8 cellular contexts compared by ENCODE assay signal in the genomic region with DNA sequence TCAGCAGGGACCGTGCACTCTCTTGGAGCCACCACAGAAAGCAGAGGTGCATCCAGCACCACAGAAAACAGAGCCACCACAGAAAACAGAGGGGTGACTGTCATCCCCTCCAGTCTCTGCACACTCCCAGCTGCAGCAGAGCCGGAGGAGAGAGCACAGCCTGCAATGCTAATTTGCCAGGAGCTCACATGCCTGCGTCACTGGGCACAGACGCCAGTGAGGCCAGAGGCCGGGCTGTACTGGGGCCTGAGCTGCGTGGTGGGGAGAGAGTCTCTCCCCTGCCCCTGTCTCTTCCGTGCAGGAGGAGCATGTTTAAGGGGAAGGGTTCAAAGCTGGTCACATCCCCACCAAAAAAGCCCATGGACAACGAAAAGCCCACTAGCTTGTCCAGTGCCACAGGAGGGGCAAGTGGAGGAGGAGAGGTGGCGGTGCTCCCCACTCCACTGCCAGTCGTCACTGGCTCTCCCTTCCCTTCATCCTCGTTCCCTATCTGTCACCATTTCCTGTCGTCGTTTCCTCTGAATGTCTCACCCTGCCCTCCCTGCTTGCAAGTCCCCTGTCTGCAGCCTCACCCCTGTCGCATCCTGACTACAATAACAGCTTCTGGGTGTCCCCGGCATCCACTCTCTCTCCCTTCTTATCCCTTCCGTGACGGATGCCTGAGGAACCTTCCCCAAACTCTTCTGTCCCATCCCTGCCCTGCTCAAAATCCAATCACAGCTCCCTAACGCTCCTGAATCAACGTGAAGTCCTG.
DNase-seq lines count a peak whose midpoint lies in the region; ATAC-seq and TF ChIP-seq lines count a peak whose summit lies in the region.
"Not testable (repeated sequence)": the region's sequence is repeated elsewhere in the genome, so short reads cannot be mapped to it uniquely, and the experiment has no call there.

No MANE protein-coding gene starts in this region.

- H4K20me1 ChIP-seq in DND-41 (ENCODE audit: insufficient read depth, low read length) = not testable (repeated sequence)

- not testable (repeated sequence) for H3K4me3 ChIP-seq in DND-41 (ENCODE audit: low read depth in 1 of 2, low read length in 2 of 2); RWPE2 (ENCODE audit: severe bottlenecking); colonic mucosa; heart right ventricle; lower leg skin (ENCODE audit: low read depth, poor library complexity, severe bottlenecking); psoas muscle

- H3K36me3 Mint-ChIP-seq in type B pancreatic cell = not testable (repeated sequence)

- intact Hi-C loops in colonic mucosa (cut with DNase I); heart right ventricle (cut with DNase I); lower leg skin (cut with DNase I; ENCODE audit: low total_unique reads); psoas muscle (cut with DNase I): not testable (repeated sequence)

- H3K9ac ChIP-seq in DND-41 (ENCODE audit: low read depth, low read length); colonic mucosa (ENCODE audit: low read depth in 2 of 2, low read length in 2 of 2): not testable (repeated sequence)

- H3K4me2 ChIP-seq in DND-41 (ENCODE audit: insufficient read depth, low read length) = not testable (repeated sequence)

- WGBS in heart right ventricle, 2 donors = 49 to 54% methylated on average over 13 to 16 of the region's 19 CpGs
- 56 to 62% methylated on average over 17 of the region's 19 CpGs for WGBS in lower leg skin, 2 donors
- WGBS in psoas muscle, 3 donors = 56 to 61% (median 61%) methylated on average over 12 to 16 of the region's 19 CpGs

- H3K27ac ChIP-seq in DND-41 (ENCODE audit: low read length); RWPE2 (ENCODE audit: poor library complexity, severe bottlenecking); colonic mucosa; psoas muscle: not testable (repeated sequence)
- peak overlapping the region in 1 of 10 donors; percentile 8 for H3K27ac ChIP-seq in heart right ventricle

- not testable (repeated sequence) for H3K27me3 ChIP-seq in DND-41 (ENCODE audit: insufficient read depth, low read length, poor library complexity); RWPE2 (ENCODE audit: insufficient read depth, poor library complexity, severe bottlenecking); colonic mucosa; heart right ventricle; psoas muscle (ENCODE audit: insufficient read depth in 3 of 3, low read length in 2 of 3)

- H3K27ac Mint-ChIP-seq in type B pancreatic cell = not testable (repeated sequence)

- DNase-seq in DND-41 (peak; percentile 37), RWPE2 (ENCODE audit: low spot score) (peak; percentile 70), colonic mucosa (peak; percentile 16), heart right ventricle (peak; percentile 4 to 34), lower leg skin (ENCODE audit: low spot score in 2 of 2) (peak; percentile 21 to 86), psoas muscle (peak; percentile 43 to 63), type B pancreatic cell (ENCODE audit: extremely low spot score, unreplicated experiment) (peak; percentile 73)
- peak; percentile 0 for DNase-seq in activated effector memory CD4-positive, alpha-beta T cell treated with Interleukin-2 at 50 U/mL for 16 hours

- H3K36me3 ChIP-seq in DND-41 (ENCODE audit: insufficient read depth, low read length); RWPE2 (ENCODE audit: low read depth); colonic mucosa; psoas muscle (ENCODE audit: insufficient read depth in 1 of 2, low read depth in 1 of 2): not testable (repeated sequence)
- peaks cover 0 to 15% (median 5%) of the 10 kb centered on the region in 9 donors for H3K36me3 ChIP-seq in heart right ventricle

- H3K79me2 ChIP-seq in DND-41 (ENCODE audit: insufficient read depth, low read length) = not testable (repeated sequence)

- H3K4me3 Mint-ChIP-seq in type B pancreatic cell = peak overlapping the region; percentile 55

- H3K27me3 Mint-ChIP-seq in type B pancreatic cell = not testable (repeated sequence)

- H3K9me3 Mint-ChIP-seq in type B pancreatic cell = not testable (repeated sequence)

- not testable (repeated sequence) for TF ChIP-seq CTCF in DND-41 (IDR thresholded peaks at IDR 0.05; ENCODE audit: borderline replicate concordance, extremely low read depth, low read length, poor library complexity, severe bottlenecking); RWPE2 (IDR thresholded peaks at IDR 0.05; ENCODE audit: poor library complexity, severe bottlenecking); colonic mucosa (IDR thresholded peaks at IDR 0.05); heart right ventricle (IDR thresholded peaks at IDR 0.05); lower leg skin (IDR thresholded peaks at IDR 0.05); psoas muscle (IDR thresholded peaks at IDR 0.05); type B pancreatic cell (conservative IDR thresholded peaks at IDR 0.05)

- not testable (repeated sequence) for H2AFZ ChIP-seq in DND-41 (ENCODE audit: low read depth, low read length)

- not testable (repeated sequence) for H3K9me3 ChIP-seq in DND-41 (ENCODE audit: insufficient read depth, low read length, severe bottlenecking); RWPE2 (ENCODE audit: severe bottlenecking); colonic mucosa; heart right ventricle; psoas muscle

- H3K4me1 Mint-ChIP-seq in type B pancreatic cell (ENCODE audit: unreplicated experiment) = not testable (repeated sequence)

- H3K4me1 ChIP-seq in DND-41 (ENCODE audit: insufficient read depth, low read length); RWPE2 (ENCODE audit: insufficient read depth, poor library complexity, severe bottlenecking); colonic mucosa; psoas muscle: not testable (repeated sequence)
- peaks cover 0 to 11% (median 4%) of the 10 kb centered on the region in 9 donors for H3K4me1 ChIP-seq in heart right ventricle

- not testable (repeated sequence) for ATAC-seq in DND-41 (ENCODE audit: insufficient read depth, low read depth); RWPE2 (ENCODE audit: low read depth); heart right ventricle; psoas muscle

- TF ChIP-seq POLR2A in lower leg skin (IDR thresholded peaks at IDR 0.05) = not testable (repeated sequence)

Comparison
In these comparisons a context has a peak if more than half of its experiments do, and no peak if none do; other contexts are left out.
1. DNase-seq: peak in every context shown above with its lines; median percentile 73 in type B pancreatic cell; 70 in RWPE2; 54 in lower leg skin; 53 in psoas muscle; 37 in DND-41; 19 in heart right ventricle; 16 in colonic mucosa; 0 in activated effector memory CD4-positive, alpha-beta T cell treated with Interleukin-2 at 50 U/mL for 16 hours.